ENCODE assay signal across 1 cellular context in the genomic region with DNA sequence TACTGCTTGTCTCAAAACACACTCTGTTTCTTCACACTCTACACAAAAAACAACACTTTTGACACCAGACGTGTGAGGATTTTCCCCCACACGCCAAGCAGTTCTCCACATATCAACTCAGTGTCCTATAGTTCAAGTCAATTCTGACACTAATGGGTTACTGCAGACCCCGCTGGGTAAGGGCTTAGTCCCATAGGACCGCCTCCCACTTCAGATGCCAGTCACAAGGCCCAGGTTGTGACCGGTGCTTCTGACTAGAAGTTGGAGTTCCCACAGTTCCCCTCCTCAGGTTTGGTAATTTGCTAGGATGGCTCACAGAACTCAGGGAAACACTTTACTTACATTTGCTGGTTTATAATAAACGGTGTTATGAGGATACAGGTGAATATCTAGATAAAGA.
TF ChIP-seq lines count a peak whose summit lies in the region.

No MANE protein-coding gene starts in this region.

TF ChIP-seq in H1, 55 proteins besides CTCF, POLR2A, EP300 and RAD21:
- TF ChIP-seq ATF3 (IDR thresholded peaks at IDR 0.05; ENCODE audit: insufficient read depth, low read depth, low read length) (no peak), TCF12 (IDR thresholded peaks at IDR 0.05; ENCODE audit: low read depth, low read length) (no peak), GTF2F1 (IDR thresholded peaks at IDR 0.05; ENCODE audit: borderline replicate concordance, low read depth, low read length) (no peak), CTBP2 (IDR thresholded peaks at IDR 0.05; ENCODE audit: borderline replicate concordance, insufficient read depth, insufficient read length, low read length) (no peak), NRF1 (IDR thresholded peaks at IDR 0.05; ENCODE audit: low read depth, low read length) (no peak), SIN3A (conservative IDR thresholded peaks at IDR 0.05 in 1 of 2, IDR thresholded peaks at IDR 0.05 in 1 of 2; ENCODE audit: low read depth in 1 of 2, low read length in 2 of 2) (no peak), HDAC6 (IDR thresholded peaks at IDR 0.05; ENCODE audit: low read depth, low read length) (no peak), MAFK (IDR thresholded peaks at IDR 0.05; ENCODE audit: low read depth, low read length) (no peak), BCL11A (IDR thresholded peaks at IDR 0.05; ENCODE audit: low read depth in 2 of 2, low read length in 2 of 2) (no peak), CBX5 (IDR thresholded peaks at IDR 0.05; ENCODE audit: low read depth, low read length) (no peak), PHF8 (conservative IDR thresholded peaks at IDR 0.05; ENCODE audit: low read depth, low read length) (no peak), CBX8 (IDR thresholded peaks at IDR 0.05; ENCODE audit: borderline replicate concordance, low read depth, low read length) (no peak), CHD1 (IDR thresholded peaks at IDR 0.05; ENCODE audit: low read depth, low read length) (no peak), RNF2 (IDR thresholded peaks at IDR 0.05; ENCODE audit: borderline replicate concordance, low read depth, low read length, missing control alignments, poor library complexity, severe bottlenecking) (no peak), KDM5A (IDR thresholded peaks at IDR 0.05; ENCODE audit: low read length) (no peak), TBP (IDR thresholded peaks at IDR 0.05; ENCODE audit: low read depth, low read length) (no peak)
